ENCODE assay signal across 8 cellular contexts in the genomic region with DNA sequence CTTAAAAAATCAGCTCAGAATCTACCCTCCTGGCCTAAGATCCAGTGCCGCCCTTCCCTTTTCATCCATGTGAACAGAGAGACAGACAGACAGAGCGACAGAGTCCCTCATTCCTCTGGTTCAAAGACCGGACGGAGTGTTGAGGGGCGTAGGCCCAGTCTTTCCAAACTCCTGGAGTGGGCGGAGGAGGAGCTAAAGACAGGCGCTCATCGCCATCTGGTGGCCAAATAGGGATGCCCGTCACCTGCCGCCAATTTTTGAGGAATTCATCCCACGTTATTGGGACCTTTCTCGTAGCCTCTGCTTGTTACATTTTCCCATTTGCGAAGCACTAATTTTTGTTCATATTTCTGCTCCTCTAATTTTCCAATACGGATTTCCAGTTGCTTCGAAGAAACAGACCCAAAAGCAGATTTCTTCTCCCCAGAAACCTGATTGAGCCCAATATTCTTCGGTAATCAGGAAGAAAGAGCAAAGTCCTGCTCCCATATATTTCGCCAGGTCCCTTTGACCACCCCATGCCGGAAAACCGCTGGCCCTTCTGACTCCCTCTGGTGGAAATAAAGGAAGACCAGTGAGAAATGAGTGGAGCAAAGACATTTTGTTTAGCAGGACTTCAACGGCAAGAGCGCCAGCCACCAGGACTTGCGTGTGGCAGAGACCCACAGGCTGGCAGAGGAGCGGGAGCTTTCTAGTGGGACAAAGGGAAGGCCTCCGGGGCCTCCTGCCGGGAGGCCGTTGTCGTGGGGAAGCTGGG.
DNase-seq lines count a peak whose midpoint lies in the region; ATAC-seq and TF ChIP-seq lines count a peak whose summit lies in the region.

No MANE protein-coding gene starts in this region.

- intact Hi-C loops in left colon (cut with DNase I, micrococcal nuclease): loop anchor here in 1 of 2 donors (10.0 kb wide), 1 partner anchor 92 kb away; the partner anchor contains the start of gene LRRK1

- peak overlapping the region; percentile 83 for H3K4me3 Mint-ChIP-seq in chondrocyte (ENCODE audit: unreplicated experiment)

- peaks cover 9% of the 10 kb centered on the region for H3K9me3 Mint-ChIP-seq in chondrocyte (ENCODE audit: low read depth)

- peaks cover 22% of the 10 kb centered on the region for H3K4me1 Mint-ChIP-seq in chondrocyte (ENCODE audit: low read depth)

- DNase-seq in GM03348 (ENCODE audit: low spot score) (peak; percentile 92), NCI-H446 (lab: John Stamatoyannopoulos, UW) (peak; percentile 56 to 71), chondrocyte (ENCODE audit: low spot score) (no peak), left colon (peak; percentile 77 to 87)
- DNase-seq in activated CD4-positive, alpha-beta T cell treated with anti-CD3 and anti-CD28 coated beads for 24 hours (ENCODE audit: low read depth in 2 of 2): peak; percentile 59 to 63
- peak; percentile 65 for DNase-seq in stimulated activated CD4-positive, alpha-beta T cell treated with anti-CD3 and anti-CD28 coated beads, Interleukin-1b, Interleukin-23, amount 100 ng/mL, for 48 hours

- H3K36me3 Mint-ChIP-seq in chondrocyte (ENCODE audit: low read depth): peaks cover 4% of the 10 kb centered on the region

- TF ChIP-seq CTCF in chondrocyte (IDR thresholded peaks at IDR 0.05): peak; percentile 97

- H3K27ac Mint-ChIP-seq in chondrocyte (ENCODE audit: unreplicated experiment): no peak overlapping the region

- no peaks in the 10 kb centered on the region for H3K27me3 Mint-ChIP-seq in chondrocyte (ENCODE audit: low read depth)

- ATAC-seq in HG03103 (IDR thresholded peaks at IDR 0.05; ENCODE audit: low read depth, unreplicated experiment) (peak; percentile 50), left colon (peak; percentile 78), GM18861 (IDR thresholded peaks at IDR 0.05; ENCODE audit: unreplicated experiment) (no peak)
